ENCODE assay signal across 8 cellular contexts in the genomic region with DNA sequence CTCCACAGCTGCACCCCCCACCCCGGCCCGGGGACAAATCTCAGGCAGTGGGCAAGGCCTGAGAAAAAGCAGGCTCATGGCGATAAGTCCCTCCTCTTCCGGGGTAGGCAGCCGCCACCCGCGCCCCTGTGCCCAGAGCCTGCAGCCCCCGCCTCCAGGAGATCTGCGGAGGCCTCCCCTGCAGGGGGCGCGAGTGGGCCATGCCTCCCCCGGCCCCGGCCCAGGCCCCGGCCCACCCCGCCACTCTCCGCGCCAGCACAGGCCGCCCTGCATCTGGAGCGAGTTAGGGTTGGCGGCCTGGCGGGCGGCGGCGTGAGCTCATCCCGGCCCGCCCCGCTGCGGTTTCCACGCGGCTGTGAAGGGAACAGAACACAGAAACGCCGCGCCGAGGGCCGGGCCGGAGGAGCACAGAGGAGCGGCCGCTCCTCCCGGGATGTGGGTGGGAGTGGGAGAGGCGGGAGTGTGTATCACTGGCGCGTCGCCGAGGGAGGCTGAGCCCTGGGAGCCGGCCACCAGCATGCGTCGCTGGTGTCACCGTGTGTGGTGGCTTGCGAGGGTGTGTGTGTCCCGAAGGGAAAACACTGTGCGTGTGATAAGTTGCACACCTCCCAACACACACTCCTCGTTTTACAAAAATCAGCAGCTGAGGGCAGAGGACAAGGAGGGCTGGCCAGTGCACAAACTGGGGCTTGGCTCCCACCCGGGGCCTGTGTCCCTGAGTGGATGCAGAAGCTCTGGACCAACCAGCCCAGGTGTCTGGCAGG. TPM values are rescaled to one million over a fixed set of nuclear protein-coding genes. Genes with fewer than 3 reads are reported as not detected.
A peak's percentile ranks its signal among the peaks of the same experiment; 100 is the strongest.
DNase-seq lines count a peak whose midpoint lies in the region; TF ChIP-seq lines count a peak whose summit lies in the region.

No MANE protein-coding gene starts in this region.

- H3K27me3 ChIP-seq in ectodermal cell (ENCODE audit: control insufficient read depth, insufficient read depth, low read length, poor library complexity, severe bottlenecking) = no peaks in the 10 kb centered on the region

- H3K27me3 Mint-ChIP-seq in activated CD4-positive, alpha-beta memory T cell treated with anti-CD3 and anti-CD28 coated beads, Interleukin-2, amount 10 ng/mL, durations not matched to agents 7 days and 5 days = peaks cover 21% of the 10 kb centered on the region

- 51 to 53% methylated on average over 53 of the region's 53 CpGs for WGBS in ectodermal cell, 2 experiments

- no peaks in the 10 kb centered on the region for H3K9me3 ChIP-seq in HEK293 (ENCODE audit: control insufficient read depth, insufficient read depth, low read depth, low read length)
- H3K9me3 ChIP-seq in ectodermal cell (ENCODE audit: control insufficient read depth, low read length) = no peaks in the 10 kb centered on the region

- H3K36me3 Mint-ChIP-seq in activated CD4-positive, alpha-beta memory T cell treated with anti-CD3 and anti-CD28 coated beads, Interleukin-2, amount 10 ng/mL, durations not matched to agents 7 days and 5 days (ENCODE audit: low read depth) = peaks cover 5% of the 10 kb centered on the region

- peaks cover 10% of the 10 kb centered on the region for H3K9me3 Mint-ChIP-seq in activated CD4-positive, alpha-beta memory T cell treated with anti-CD3 and anti-CD28 coated beads, Interleukin-2, amount 10 ng/mL, durations not matched to agents 7 days and 5 days

- H3K27ac ChIP-seq in HEK293 (ENCODE audit: extremely low read depth, low read depth, low read length) (peak overlapping the region; percentile 39; the same call in 1 of the 2 replicates), ectodermal cell (ENCODE audit: insufficient read depth, low read depth, low read length, poor library complexity, severe bottlenecking) (no peak overlapping the region)

- H3K4me3 Mint-ChIP-seq in activated CD4-positive, alpha-beta memory T cell treated with anti-CD3 and anti-CD28 coated beads, Interleukin-2, amount 10 ng/mL, durations not matched to agents 7 days and 5 days = peak overlapping the region; percentile 52

- CTCF ChIA-PET in HEK293 (lab: Yijun Ruan, JAX) = interaction anchor here (0.6 to 1.9 kb wide), 11 partner anchors 10 to 501 kb away, joined by 3 to 9 read pairs (median 4); no protein-coding TSS in a partner anchor
- CTCF ChIA-PET in activated CD4-positive, alpha-beta memory T cell treated with anti-CD3 and anti-CD28 coated beads, Interleukin-2, amount 10 ng/mL, durations not matched to agents 7 days and 5 days (lab: Charles Lee) = interaction anchor here (0.7 to 1.6 kb wide), 9 partner anchors 11 to 175 kb away, joined by 3 to 6 read pairs (median 4); no protein-coding TSS in a partner anchor

- H3K4me1 ChIP-seq in HEK293 (ENCODE audit: control insufficient read depth, insufficient read depth, low read length) = no peaks in the 10 kb centered on the region
- H3K4me1 ChIP-seq in ectodermal cell (ENCODE audit: control insufficient read depth, insufficient read depth, low read length) = peaks cover 18% of the 10 kb centered on the region

- H3K4me3 ChIP-seq in HEK293 (ENCODE audit: low read depth, low read length) = peak overlapping the region; percentile 48
- peak overlapping the region; percentile 20 for H3K4me3 ChIP-seq in ectodermal cell (ENCODE audit: insufficient read depth, low read depth, low read length)

- POLR2A ChIA-PET in HEK293 (lab: Yijun Ruan, JAX) = interaction anchor here (0.8 to 1.3 kb wide), 4 partner anchors 22 to 534 kb away, joined by 3 to 7 read pairs (median 4); a partner anchor contains a TSS
- POLR2A ChIA-PET in activated CD4-positive, alpha-beta memory T cell treated with anti-CD3 and anti-CD28 coated beads, Interleukin-2, amount 10 ng/mL, durations not matched to agents 7 days and 5 days (lab: Charles Lee) = interaction anchor here (0.9 to 1.2 kb wide), 2 partner anchors 49 to 535 kb away, joined by 3 read pairs; a partner anchor contains a TSS

- no peaks in the 10 kb centered on the region for H3K36me3 ChIP-seq in HEK293 (ENCODE audit: control insufficient read depth in 2 of 2, insufficient read depth in 1 of 2, low read length in 2 of 2)
- no peaks in the 10 kb centered on the region for H3K36me3 ChIP-seq in ectodermal cell (ENCODE audit: control insufficient read depth, insufficient read depth, low read length)

- H3K27ac Mint-ChIP-seq in activated CD4-positive, alpha-beta memory T cell treated with anti-CD3 and anti-CD28 coated beads, Interleukin-2, amount 10 ng/mL, durations not matched to agents 7 days and 5 days = no peak overlapping the region

- peak; percentile 17 for TF ChIP-seq CTCF in HEK293 (tag by site-specific recombination; IDR thresholded peaks at IDR 0.05)

- DNase-seq in GM03348 (ENCODE audit: low spot score) (peak; percentile 94), NCI-H2171 (lab: John Stamatoyannopoulos, UW) (peak; percentile 66), medulla oblongata (ENCODE audit: extremely low spot score) (peak; percentile 73), RKO (ENCODE audit: low spot score) (no peak)
- peak; percentile 71 for DNase-seq in activated CD4-positive, alpha-beta memory T cell treated with anti-CD3 and anti-CD28 coated beads, Interleukin-2, amount 10 ng/mL, durations not matched to agents 7 days and 5 days
- peak; percentile 48 to 69 (median 50) for DNase-seq in stimulated activated CD4-positive, alpha-beta T cell treated with anti-CD3 and anti-CD28 coated beads, TNF-alpha, amount 100 ng/mL, for 48 hours (ENCODE audit: low read depth in 3 of 3)

- peaks cover 11% of the 10 kb centered on the region for H3K4me1 Mint-ChIP-seq in activated CD4-positive, alpha-beta memory T cell treated with anti-CD3 and anti-CD28 coated beads, Interleukin-2, amount 10 ng/mL, durations not matched to agents 7 days and 5 days

TF ChIP-seq in HEK293, 187 proteins besides CTCF, POLR2A, EP300 and RAD21 (continues in another document):
- TF ChIP-seq ZNF214 (tag by site-specific recombination; IDR thresholded peaks at IDR 0.05; ENCODE audit: borderline replicate concordance) (no peak), ZXDB (tag by site-specific recombination; IDR thresholded peaks at IDR 0.05) (peak; percentile 77; the same call in 1 of the 2 replicates), ZFP37 (tag by site-specific recombination; IDR thresholded peaks at IDR 0.05) (no peak), ZNF629 (tag by site-specific recombination; IDR thresholded peaks at IDR 0.05) (no peak), ZNF202 (tag by site-specific recombination; IDR thresholded peaks at IDR 0.05; ENCODE audit: borderline replicate concordance) (no peak), ZNF510 (tag by site-specific recombination; IDR thresholded peaks at IDR 0.05; ENCODE audit: insufficient replicate concordance) (no peak), ZNF112 (tag by site-specific recombination; IDR thresholded peaks at IDR 0.05) (no peak), ZNF23 (tag by site-specific recombination; IDR thresholded peaks at IDR 0.05; ENCODE audit: borderline replicate concordance) (no peak), GLIS1 (tag by site-specific recombination; IDR thresholded peaks at IDR 0.05) (peak; percentile 86), ZNF624 (tag by site-specific recombination; IDR thresholded peaks at IDR 0.05) (no peak), OVOL3 (tag by site-specific recombination; IDR thresholded peaks at IDR 0.05) (no peak), ZBTB17 (tag by site-specific recombination; IDR thresholded peaks at IDR 0.05) (peak; percentile 27; the same call in 1 of the 2 replicates), SP2 (tag by site-specific recombination; IDR thresholded peaks at IDR 0.05) (peak; percentile 76)
- TF ChIP-seq, protein P1, sequence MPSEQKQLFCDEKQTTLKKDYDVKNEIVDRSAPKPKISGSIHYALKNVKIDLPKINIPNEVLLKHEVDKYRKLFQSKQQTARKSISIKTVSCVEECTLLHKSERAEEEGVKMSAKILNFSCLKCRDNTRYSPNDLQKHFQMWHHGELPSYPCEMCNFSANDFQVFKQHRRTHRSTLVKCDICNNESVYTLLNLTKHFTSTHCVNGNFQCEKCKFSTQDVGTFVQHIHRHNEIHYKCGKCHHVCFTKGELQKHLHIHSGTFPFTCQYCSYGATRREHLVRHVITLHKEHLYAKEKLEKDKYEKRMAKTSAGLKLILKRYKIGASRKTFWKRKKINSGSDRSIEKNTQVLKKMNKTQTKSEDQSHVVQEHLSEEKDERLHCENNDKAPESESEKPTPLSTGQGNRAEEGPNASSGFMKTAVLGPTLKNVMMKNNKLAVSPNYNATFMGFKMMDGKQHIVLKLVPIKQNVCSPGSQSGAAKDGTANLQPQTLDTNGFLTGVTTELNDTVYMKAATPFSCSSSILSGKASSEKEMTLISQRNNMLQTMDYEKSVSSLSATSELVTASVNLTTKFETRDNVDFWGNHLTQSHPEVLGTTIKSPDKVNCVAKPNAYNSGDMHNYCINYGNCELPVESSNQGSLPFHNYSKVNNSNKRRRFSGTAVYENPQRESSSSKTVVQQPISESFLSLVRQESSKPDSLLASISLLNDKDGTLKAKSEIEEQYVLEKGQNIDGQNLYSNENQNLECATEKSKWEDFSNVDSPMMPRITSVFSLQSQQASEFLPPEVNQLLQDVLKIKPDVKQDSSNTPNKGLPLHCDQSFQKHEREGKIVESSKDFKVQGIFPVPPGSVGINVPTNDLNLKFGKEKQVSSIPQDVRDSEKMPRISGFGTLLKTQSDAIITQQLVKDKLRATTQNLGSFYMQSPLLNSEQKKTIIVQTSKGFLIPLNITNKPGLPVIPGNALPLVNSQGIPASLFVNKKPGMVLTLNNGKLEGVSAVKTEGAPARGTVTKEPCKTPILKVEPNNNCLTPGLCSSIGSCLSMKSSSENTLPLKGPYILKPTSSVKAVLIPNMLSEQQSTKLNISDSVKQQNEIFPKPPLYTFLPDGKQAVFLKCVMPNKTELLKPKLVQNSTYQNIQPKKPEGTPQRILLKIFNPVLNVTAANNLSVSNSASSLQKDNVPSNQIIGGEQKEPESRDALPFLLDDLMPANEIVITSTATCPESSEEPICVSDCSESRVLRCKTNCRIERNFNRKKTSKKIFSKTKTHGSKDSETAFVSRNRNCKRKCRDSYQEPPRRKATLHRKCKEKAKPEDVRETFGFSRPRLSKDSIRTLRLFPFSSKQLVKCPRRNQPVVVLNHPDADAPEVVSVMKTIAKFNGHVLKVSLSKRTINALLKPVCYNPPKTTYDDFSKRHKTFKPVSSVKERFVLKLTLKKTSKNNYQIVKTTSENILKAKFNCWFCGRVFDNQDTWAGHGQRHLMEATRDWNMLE (tag by site-specific recombination; conservative IDR thresholded peaks at IDR 0.05; ENCODE audit: low read depth) = peak; percentile 80

RNA-seq across cellular contexts. Expression of a gene that starts 17.2 kb away (rescaled TPM):
- not detected for total RNA-seq in activated CD4-positive, alpha-beta memory T cell treated with anti-CD3 and anti-CD28 coated beads, Interleukin-2, amount 10 ng/mL, durations not matched to agents 7 days and 5 days
- not detected for polyA plus RNA-seq in ectodermal cell (2013, experiment 1 of 4)
- 0.36 TPM for polyA plus RNA-seq in ectodermal cell (2013, experiment 2 of 4)
- 0.80 TPM for polyA plus RNA-seq in ectodermal cell (2013, experiment 3 of 4)
- 0.49 TPM for polyA plus RNA-seq in ectodermal cell (2013, experiment 4 of 4)

RNA-seq across cellular contexts. Expression of a gene that starts 31.5 kb away (rescaled TPM):
- total RNA-seq in activated CD4-positive, alpha-beta memory T cell treated with anti-CD3 and anti-CD28 coated beads, Interleukin-2, amount 10 ng/mL, durations not matched to agents 7 days and 5 days = not detected
- 1.7 TPM for polyA plus RNA-seq in ectodermal cell (2013, experiment 1 of 4)
- polyA plus RNA-seq in ectodermal cell (2013, experiment 2 of 4) = 1.9 TPM
- polyA plus RNA-seq in ectodermal cell (2013, experiment 3 of 4) = 2.7 TPM
- polyA plus RNA-seq in ectodermal cell (2013, experiment 4 of 4) = 4.2 TPM
